Comparison of ENCODE assay signal across 23 cellular contexts in the genomic region with DNA sequence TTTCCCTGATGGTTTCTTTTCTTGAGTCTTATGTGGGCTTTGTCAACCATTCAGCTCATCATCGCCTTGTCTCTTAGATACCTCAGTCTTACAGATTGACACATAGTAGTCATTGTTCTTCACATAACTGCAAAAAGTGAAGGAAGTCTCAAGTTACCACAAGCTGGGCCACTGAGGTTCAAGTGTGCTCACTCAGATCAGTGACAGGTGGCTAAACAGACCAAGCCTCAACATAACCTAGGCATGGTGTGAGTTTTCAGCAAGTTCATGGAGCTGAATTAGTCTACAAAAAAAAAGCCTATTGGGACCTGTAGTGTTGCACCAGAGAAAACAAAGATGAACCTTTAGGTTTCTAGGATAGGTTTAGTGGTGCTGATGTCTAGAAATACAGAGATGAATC.
"Had no signal": no experiment of that assay in that cellular context is flagged by ENCODE, and none has a peak within 500 bp of the region (broad histone marks: within the 10 kb centered on the region; RNA-seq: fewer than 3 reads in every experiment).

No MANE protein-coding gene starts in this region.

- H3K27me3 ChIP-seq: brain microvascular endothelial cell, cardiac muscle cell, Peyer's patch had no signal

- H3K36me3 Mint-ChIP-seq: activated naive CD8-positive, alpha-beta T cell treated with anti-CD3 and anti-CD28 coated beads for 36 hours had no signal

- H3K4me3 ChIP-seq: cardiac muscle cell, Peyer's patch had no signal

- H3K4me3 Mint-ChIP-seq: activated B cell treated with CpG ODN at 0.5 μM for 24 hours; activated CD4-positive, alpha-beta memory T cell treated with anti-CD3 and anti-CD28 coated beads, Interleukin-2, amount 10 ng/mL, durations not matched to agents 7 days and 5 days; activated naive CD4-positive, alpha-beta T cell treated with anti-CD3 and anti-CD28 coated beads for 36 hours; activated naive CD8-positive, alpha-beta T cell treated with anti-CD3 and anti-CD28 coated beads for 36 hours; activated T-helper 17 cell treated with anti-CD3 and anti-CD28 coated beads, Interleukin-2, amount 50 U/mL, for 72 hours; T-helper 17 cell had no signal

- DNase-seq: activated B cell treated with CpG ODN at 0.5 μM for 24 hours; activated CD4-positive, alpha-beta memory T cell treated with anti-CD3 and anti-CD28 coated beads, Interleukin-2, amount 10 ng/mL, durations not matched to agents 7 days and 5 days; activated CD4-positive, alpha-beta T cell treated with anti-CD3 and anti-CD28 coated beads for 1 hour; activated CD4-positive, alpha-beta T cell treated with anti-CD3 and anti-CD28 coated beads, Interleukin-2, amount 50 U/mL, for 1 hour; activated gamma-delta T cell; activated naive CD4-positive, alpha-beta T cell treated with anti-CD3 and anti-CD28 coated beads for 36 hours; activated naive CD8-positive, alpha-beta T cell treated with anti-CD3 and anti-CD28 coated beads for 36 hours; activated T-cell treated with anti-CD3 and anti-CD28 coated beads for 4 hours; activated T-cell treated with anti-CD3 and anti-CD28 coated beads, Interleukin-2, amount 50 U/mL, for 48 hours; brain microvascular endothelial cell; MM.1S; NCI-H1105; NCI-H1436; NCI-H1694 treated with DMSO at 0.1 percent for 48 hours; NCI-H2029 treated with DMSO at 0.1 percent for 48 hours; NCI-H226; NCI-H69; Peyer's patch; SHP77 treated with DMSO at 0.1 percent for 48 hours; T-helper 17 cell; T-helper 9 cell had no signal

- H3K4me1 ChIP-seq: Peyer's patch had no signal

- H3K9me3 Mint-ChIP-seq: activated B cell treated with CpG ODN at 0.5 μM for 24 hours; activated CD4-positive, alpha-beta memory T cell treated with anti-CD3 and anti-CD28 coated beads, Interleukin-2, amount 10 ng/mL, durations not matched to agents 7 days and 5 days; activated naive CD4-positive, alpha-beta T cell treated with anti-CD3 and anti-CD28 coated beads for 36 hours; activated naive CD8-positive, alpha-beta T cell treated with anti-CD3 and anti-CD28 coated beads for 36 hours; activated T-helper 17 cell treated with anti-CD3 and anti-CD28 coated beads, Interleukin-2, amount 50 U/mL, for 72 hours had no signal

- H3K27ac Mint-ChIP-seq: activated B cell treated with CpG ODN at 0.5 μM for 24 hours; activated CD4-positive, alpha-beta memory T cell treated with anti-CD3 and anti-CD28 coated beads, Interleukin-2, amount 10 ng/mL, durations not matched to agents 7 days and 5 days; activated naive CD4-positive, alpha-beta T cell treated with anti-CD3 and anti-CD28 coated beads for 36 hours; activated naive CD8-positive, alpha-beta T cell treated with anti-CD3 and anti-CD28 coated beads for 36 hours; activated T-helper 17 cell treated with anti-CD3 and anti-CD28 coated beads, Interleukin-2, amount 50 U/mL, for 72 hours; T-helper 17 cell had no signal

- H3K27ac ChIP-seq: brain microvascular endothelial cell, cardiac muscle cell, Peyer's patch had no signal

- H3K4me1 Mint-ChIP-seq: activated B cell treated with CpG ODN at 0.5 μM for 24 hours; activated CD4-positive, alpha-beta memory T cell treated with anti-CD3 and anti-CD28 coated beads, Interleukin-2, amount 10 ng/mL, durations not matched to agents 7 days and 5 days; activated naive CD8-positive, alpha-beta T cell treated with anti-CD3 and anti-CD28 coated beads for 36 hours; activated T-helper 17 cell treated with anti-CD3 and anti-CD28 coated beads, Interleukin-2, amount 50 U/mL, for 72 hours had no signal

- ATAC-seq: activated T-helper 17 cell treated with anti-CD3 and anti-CD28 coated beads, Interleukin-2, amount 50 U/mL, for 72 hours; T-helper 17 cell had no signal

- H3K9me3 ChIP-seq: Peyer's patch had no signal

- H3K36me3 ChIP-seq: brain microvascular endothelial cell, cardiac muscle cell had no signal
